Comparison of ENCODE assay signal across 25 cellular contexts in the genomic region with DNA sequence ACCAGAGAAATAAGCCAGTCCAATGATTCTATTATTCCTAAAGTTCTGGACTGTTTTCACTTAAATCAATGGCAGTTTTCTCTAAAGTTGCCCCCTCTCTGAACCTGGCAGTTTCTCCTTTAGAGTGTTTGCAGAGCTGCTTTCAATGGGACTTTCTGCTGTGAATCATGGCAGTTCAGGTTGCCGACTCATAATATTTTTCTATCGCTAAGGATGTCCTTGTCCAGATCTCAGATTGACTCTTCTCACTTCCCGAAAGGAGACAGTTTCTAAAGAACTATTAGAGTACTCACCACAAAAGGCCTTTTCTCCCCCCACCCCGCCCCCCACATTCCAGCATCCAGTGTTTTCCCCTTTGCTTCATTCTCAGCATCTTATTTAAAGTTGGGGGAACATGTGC.
DNase-seq lines count a peak whose midpoint lies in the region; ATAC-seq and TF ChIP-seq lines count a peak whose summit lies in the region.
"Had no signal": no experiment of that assay in that cellular context is flagged by ENCODE, and none has a peak within 500 bp of the region (broad histone marks: within the 10 kb centered on the region; RNA-seq: fewer than 3 reads in every experiment).

No MANE protein-coding gene starts in this region.

- no peak for TF ChIP-seq EP300 in SK-N-SH (IDR thresholded peaks at IDR 0.05; ENCODE audit: borderline replicate concordance in 1 of 2, low read depth in 1 of 2, low read length in 1 of 2)

- no peak for TF ChIP-seq RAD21 in SK-N-SH (IDR thresholded peaks at IDR 0.05; ENCODE audit: low read length)

- POLR2A ChIA-PET in SK-N-SH (lab: Yijun Ruan, JAX), result no interaction called here

- peak; percentile 33 for DNase-seq in DMS53 (lab: John Stamatoyannopoulos, UW)
- DNase-seq in DMS53 treated with DMSO at 0.1 percent for 48 hours (lab: John Stamatoyannopoulos, UW; ENCODE audit: unreplicated experiment), result no peak
- no peak for DNase-seq in SK-N-SH
- DNase-seq in fibroblast of peridontal ligament (ENCODE audit: extremely low read depth), result peak; percentile 27
- DNase-seq in stromal cell of bone marrow (ENCODE audit: low read depth), result peak; percentile 26
- no peak for DNase-seq in activated CD8-positive, alpha-beta memory T cell treated with anti-CD3 and anti-CD28 coated beads for 24 hours
- no peak for DNase-seq in esophagus squamous epithelium (lab: John Stamatoyannopoulos, UW)
- DNase-seq: activated CD4-positive, alpha-beta T cell treated with anti-CD3 and anti-CD28 coated beads, Interleukin-2, amount 50 U/mL, for 1 hour; activated naive CD4-positive, alpha-beta T cell treated with Interleukin-2 at 50 U/mL for 16 hours; DMS153; endodermal cell; midbrain; NCI-H524; nephron progenitor cell; SHP77 treated with DMSO at 0.1 percent for 48 hours; stimulated activated CD4-positive, alpha-beta T cell treated with anti-CD3 and anti-CD28 coated beads, Interleukin-2, amount 100 ng/mL, for 48 hours; stimulated activated naive CD8-positive, alpha-beta T cell treated with anti-CD3 and anti-CD28 coated beads, Interleukin-15, amount 100 ng/mL, for 72 hours; T-helper 1 cell; upper lobe of left lung had no signal

- H3K36me3 ChIP-seq in SK-N-SH (replicated peaks in 1 of 2; ENCODE audit: control insufficient read depth in 1 of 2, insufficient read depth in 2 of 2, low read length in 1 of 2) (no peaks in the 10 kb centered on the region), esophagus squamous epithelium (no peaks in the 10 kb centered on the region)
- H3K36me3 ChIP-seq: ascending aorta; BLaER1 treated with 17β-estradiol and CSF1 and Interleukin-3, amounts not matched to agents 10 nM and 100 nM; prostate gland; upper lobe of left lung had no signal

- H2AFZ ChIP-seq in SK-N-SH (ENCODE audit: low read depth), result peak overlapping the region; percentile 68; the same call in 1 of the 2 replicates

- no peaks in the 10 kb centered on the region for H3K79me2 ChIP-seq in SK-N-SH (ENCODE audit: insufficient read depth)

- no peak for ATAC-seq in GM19463 (IDR thresholded peaks at IDR 0.05; ENCODE audit: unreplicated experiment)
- ATAC-seq: stimulated activated naive CD8-positive, alpha-beta T cell treated with anti-CD3 and anti-CD28 coated beads, Interleukin-15, amount 100 ng/mL, for 72 hours had no signal

- peak overlapping the region; percentile 57; the same call in 1 of the 2 replicates for H3K4me2 ChIP-seq in SK-N-SH
- H3K4me2 ChIP-seq: BLaER1 treated with 17β-estradiol and CSF1 and Interleukin-3, amounts not matched to agents 10 nM and 100 nM had no signal

- H3K4me1 ChIP-seq in SK-N-SH (ENCODE audit: control insufficient read depth in 1 of 2, insufficient read depth in 2 of 2, low read depth in 1 of 2, low read length in 1 of 2) (no peaks in the 10 kb centered on the region), esophagus squamous epithelium (peaks cover 0 to 13% (median 6%) of the 10 kb centered on the region in 3 donors)
- H3K4me1 ChIP-seq: ascending aorta, prostate gland, upper lobe of left lung had no signal

- H3K27ac ChIP-seq in SK-N-SH (ENCODE audit: low read depth in 2 of 2, low read length in 1 of 2) (peak overlapping the region in 1 of 2 experiments; percentile 64; a peak in 2 of 4 replicates), esophagus squamous epithelium (no peak overlapping the region)
- H3K27ac ChIP-seq: 22Rv1; ascending aorta; BLaER1 treated with 17β-estradiol and CSF1 and Interleukin-3, amounts not matched to agents 10 nM and 100 nM; prostate gland; upper lobe of left lung had no signal

- H3K9ac ChIP-seq in SK-N-SH, result no peak overlapping the region; the same call in 1 of the 2 replicates
- H3K9ac ChIP-seq: BLaER1 treated with 17β-estradiol and CSF1 and Interleukin-3, amounts not matched to agents 10 nM and 100 nM had no signal

- no peaks in the 10 kb centered on the region for H3K9me2 ChIP-seq in SK-N-SH

- no peaks in the 10 kb centered on the region for H3K9me3 ChIP-seq in SK-N-SH
- H3K9me3 ChIP-seq in esophagus squamous epithelium, result no peaks in the 10 kb centered on the region
- H3K9me3 ChIP-seq: ascending aorta; BLaER1 treated with 17β-estradiol and CSF1 and Interleukin-3, amounts not matched to agents 10 nM and 100 nM; prostate gland; upper lobe of left lung had no signal

- H4K20me1 ChIP-seq in SK-N-SH (ENCODE audit: insufficient read depth), result no peaks in the 10 kb centered on the region
- H4K20me1 ChIP-seq: BLaER1 treated with 17β-estradiol and CSF1 and Interleukin-3, amounts not matched to agents 10 nM and 100 nM had no signal

- intact Hi-C loops in esophagus squamous epithelium (cut with DNase I), result no loop called here

- H3K4me3 ChIP-seq in SK-N-SH (ENCODE audit: low read depth in 2 of 2, low read length in 1 of 2) (no peak overlapping the region), esophagus squamous epithelium (no peak overlapping the region)
- H3K4me3 ChIP-seq: ascending aorta; BLaER1 treated with 17β-estradiol and CSF1 and Interleukin-3, amounts not matched to agents 10 nM and 100 nM; prostate gland; skin epidermis; upper lobe of left lung had no signal

- CTCF ChIA-PET in SK-N-SH (lab: Yijun Ruan, JAX), result no interaction called here

- H3F3A ChIP-seq in SK-N-SH (replicated peaks; ENCODE audit: insufficient read depth), result peaks cover 8% of the 10 kb centered on the region

- H3K27me3 ChIP-seq in SK-N-SH (ENCODE audit: insufficient read depth) (peaks cover 4% of the 10 kb centered on the region; the same call in 1 of the 2 replicates), esophagus squamous epithelium (no peaks in the 10 kb centered on the region)
- H3K27me3 ChIP-seq: ascending aorta; BLaER1 treated with 17β-estradiol and CSF1 and Interleukin-3, amounts not matched to agents 10 nM and 100 nM; upper lobe of left lung had no signal

- 25% methylated on average over 4 of the region's 4 CpGs for WGBS in SK-N-SH (ENCODE audit: low lambda C conversion rate)
- 41 to 43% methylated on average over 4 of the region's 4 CpGs for WGBS in esophagus squamous epithelium, 2 donors

- no peak for TF ChIP-seq CTCF in SK-N-SH (IDR thresholded peaks at IDR 0.05)
- no peak for TF ChIP-seq CTCF in esophagus squamous epithelium (IDR thresholded peaks at IDR 0.05)

- TF ChIP-seq POLR2A in esophagus squamous epithelium (IDR thresholded peaks at IDR 0.05), result no peak

TF ChIP-seq in SK-N-SH, 30 proteins besides CTCF, POLR2A, EP300 and RAD21 (continues in another document):
- no peak for TF ChIP-seq RFX5 (IDR thresholded peaks at IDR 0.05; ENCODE audit: low read length)
- no peak for TF ChIP-seq NRF1 (IDR thresholded peaks at IDR 0.05; ENCODE audit: low read depth, low read length)
- TF ChIP-seq SIN3A (IDR thresholded peaks at IDR 0.05; ENCODE audit: borderline replicate concordance, low read depth, low read length), result no peak
- no peak for TF ChIP-seq TEAD4 (IDR thresholded peaks at IDR 0.05; ENCODE audit: borderline replicate concordance, insufficient read depth)
- TF ChIP-seq JUND (IDR thresholded peaks at IDR 0.05), result no peak
- TF ChIP-seq POLR2AphosphoS5 (IDR thresholded peaks at IDR 0.05; ENCODE audit: low read depth, low read length), result no peak
- TF ChIP-seq, protein P1, sequence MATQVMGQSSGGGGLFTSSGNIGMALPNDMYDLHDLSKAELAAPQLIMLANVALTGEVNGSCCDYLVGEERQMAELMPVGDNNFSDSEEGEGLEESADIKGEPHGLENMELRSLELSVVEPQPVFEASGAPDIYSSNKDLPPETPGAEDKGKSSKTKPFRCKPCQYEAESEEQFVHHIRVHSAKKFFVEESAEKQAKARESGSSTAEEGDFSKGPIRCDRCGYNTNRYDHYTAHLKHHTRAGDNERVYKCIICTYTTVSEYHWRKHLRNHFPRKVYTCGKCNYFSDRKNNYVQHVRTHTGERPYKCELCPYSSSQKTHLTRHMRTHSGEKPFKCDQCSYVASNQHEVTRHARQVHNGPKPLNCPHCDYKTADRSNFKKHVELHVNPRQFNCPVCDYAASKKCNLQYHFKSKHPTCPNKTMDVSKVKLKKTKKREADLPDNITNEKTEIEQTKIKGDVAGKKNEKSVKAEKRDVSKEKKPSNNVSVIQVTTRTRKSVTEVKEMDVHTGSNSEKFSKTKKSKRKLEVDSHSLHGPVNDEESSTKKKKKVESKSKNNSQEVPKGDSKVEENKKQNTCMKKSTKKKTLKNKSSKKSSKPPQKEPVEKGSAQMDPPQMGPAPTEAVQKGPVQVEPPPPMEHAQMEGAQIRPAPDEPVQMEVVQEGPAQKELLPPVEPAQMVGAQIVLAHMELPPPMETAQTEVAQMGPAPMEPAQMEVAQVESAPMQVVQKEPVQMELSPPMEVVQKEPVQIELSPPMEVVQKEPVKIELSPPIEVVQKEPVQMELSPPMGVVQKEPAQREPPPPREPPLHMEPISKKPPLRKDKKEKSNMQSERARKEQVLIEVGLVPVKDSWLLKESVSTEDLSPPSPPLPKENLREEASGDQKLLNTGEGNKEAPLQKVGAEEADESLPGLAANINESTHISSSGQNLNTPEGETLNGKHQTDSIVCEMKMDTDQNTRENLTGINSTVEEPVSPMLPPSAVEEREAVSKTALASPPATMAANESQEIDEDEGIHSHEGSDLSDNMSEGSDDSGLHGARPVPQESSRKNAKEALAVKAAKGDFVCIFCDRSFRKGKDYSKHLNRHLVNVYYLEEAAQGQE (IDR thresholded peaks at IDR 0.05; ENCODE audit: low read depth, low read length), result no peak
- TF ChIP-seq FOXM1 (IDR thresholded peaks at IDR 0.05; ENCODE audit: low read depth), result no peak
- no peak for TF ChIP-seq FOXJ3 (CRISPR knock-in tag; IDR thresholded peaks at IDR 0.05)
- TF ChIP-seq, protein P2, sequence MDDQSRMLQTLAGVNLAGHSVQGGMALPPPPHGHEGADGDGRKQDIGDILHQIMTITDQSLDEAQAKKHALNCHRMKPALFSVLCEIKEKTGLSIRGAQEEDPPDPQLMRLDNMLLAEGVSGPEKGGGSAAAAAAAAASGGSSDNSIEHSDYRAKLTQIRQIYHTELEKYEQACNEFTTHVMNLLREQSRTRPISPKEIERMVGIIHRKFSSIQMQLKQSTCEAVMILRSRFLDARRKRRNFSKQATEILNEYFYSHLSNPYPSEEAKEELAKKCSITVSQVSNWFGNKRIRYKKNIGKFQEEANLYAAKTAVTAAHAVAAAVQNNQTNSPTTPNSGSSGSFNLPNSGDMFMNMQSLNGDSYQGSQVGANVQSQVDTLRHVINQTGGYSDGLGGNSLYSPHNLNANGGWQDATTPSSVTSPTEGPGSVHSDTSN (IDR thresholded peaks at IDR 0.05), result no peak
- no peak for TF ChIP-seq ELF1 (IDR thresholded peaks at IDR 0.05)
- TF ChIP-seq, protein P3, sequence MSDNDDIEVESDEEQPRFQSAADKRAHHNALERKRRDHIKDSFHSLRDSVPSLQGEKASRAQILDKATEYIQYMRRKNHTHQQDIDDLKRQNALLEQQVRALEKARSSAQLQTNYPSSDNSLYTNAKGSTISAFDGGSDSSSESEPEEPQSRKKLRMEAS (IDR thresholded peaks at IDR 0.05; ENCODE audit: low read depth), result no peak
- no peak for TF ChIP-seq RCOR1 (IDR thresholded peaks at IDR 0.05; ENCODE audit: low read length)

Comparison
In these comparisons a context has a peak if more than half of its experiments do, and no peak if none do; other contexts are left out.
1. DNase-seq: peak in DMS53 (single experiment), fibroblast of peridontal ligament (single experiment) and stromal cell of bone marrow (single experiment); none in DMS53 treated with DMSO at 0.1 percent for 48 hours (single experiment), SK-N-SH (single experiment), activated CD8-positive, alpha-beta memory T cell treated with anti-CD3 and anti-CD28 coated beads for 24 hours (single experiment) and esophagus squamous epithelium (single experiment).